ENCODE assay signal across 8 cellular contexts in the genomic region with DNA sequence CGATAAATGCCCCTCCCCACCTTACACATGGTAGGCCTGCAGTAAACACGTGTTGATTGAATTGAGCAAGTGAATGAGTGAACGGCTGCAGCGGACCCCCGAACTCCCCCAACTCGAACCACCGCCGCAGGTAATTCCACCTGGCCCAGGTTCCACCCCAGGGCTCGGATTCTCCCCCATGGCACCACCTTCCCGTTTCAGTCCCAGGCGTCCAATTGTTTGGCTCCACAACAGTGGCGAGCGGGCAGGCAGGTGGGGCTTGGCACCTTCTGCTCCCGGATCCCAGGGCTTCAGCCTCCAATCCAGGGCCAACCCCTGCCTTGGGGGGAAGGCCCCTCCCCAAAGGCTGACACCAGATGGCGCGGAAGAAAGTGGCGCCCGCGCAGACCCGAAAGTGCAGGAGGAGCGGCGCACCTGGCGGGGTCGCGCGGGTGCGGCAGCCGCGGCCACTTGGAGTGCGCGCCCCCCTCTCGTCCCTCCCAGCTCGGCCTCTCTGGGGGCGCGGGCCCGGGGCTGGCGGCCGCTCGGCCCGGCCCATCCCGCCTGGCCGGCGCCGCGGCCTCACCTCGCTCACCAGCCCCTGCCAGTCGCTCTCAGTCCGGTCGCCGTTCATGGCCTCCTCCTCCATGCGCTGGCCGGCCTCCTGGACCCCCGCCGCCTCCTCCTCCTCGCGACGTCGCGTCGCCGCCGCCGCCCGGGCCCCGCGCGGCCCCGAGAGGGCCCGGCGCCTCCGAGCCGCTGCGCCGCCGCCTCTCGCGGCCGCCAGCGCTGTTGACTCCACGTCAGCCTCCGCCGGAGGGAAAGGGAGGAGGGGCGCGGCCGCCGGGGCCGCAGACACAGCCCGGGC. TPM values are rescaled to one million over a fixed set of nuclear protein-coding genes. Genes with fewer than 3 reads are reported as not detected.
DNase-seq lines count a peak whose midpoint lies in the region; ATAC-seq and TF ChIP-seq lines count a peak whose summit lies in the region.

A gene (minus strand): TSS at position 791 of the 847 bp plus-strand sequence. CDS start 178 bp downstream, at position 613.

- H3K27ac ChIP-seq in 22Rv1: peak within 1 kb of the TSS; percentile 83

- peak; percentile 93 for DNase-seq in NCI-H2196 treated with DMSO at 0.1 percent for 48 hours (lab: John Stamatoyannopoulos, UW; ENCODE audit: unreplicated experiment)
- DNase-seq in amygdala (lab: John Stamatoyannopoulos, UW): peak in 42 of 56 donors; percentile 10 to 65 (median 38)
- peak; percentile 79 for DNase-seq in left cardiac atrium
- DNase-seq in omental fat pad (ENCODE audit: low spot score): peak; percentile 25

- TF ChIP-seq CTCF in 22Rv1 (IDR thresholded peaks at IDR 0.05) (peak; percentile 24), omental fat pad (IDR thresholded peaks at IDR 0.05) (no peak)

- ATAC-seq in GM18502 (IDR thresholded peaks at IDR 0.05; ENCODE audit: poor library complexity, unreplicated experiment) (peak; percentile 53), left cardiac atrium (peak; percentile 87 to 94), omental fat pad (ENCODE audit: low FRiP score) (peak; percentile 94), HG03565 (IDR thresholded peaks at IDR 0.05; ENCODE audit: unreplicated experiment) (no peak), GM21529 (IDR thresholded peaks at IDR 0.05; ENCODE audit: unreplicated experiment) (no peak)

- intact Hi-C loops in left cardiac atrium (cut with DNase I): no loop called here

RNA-seq across cellular contexts. Expression of the gene that starts here (rescaled TPM):
- total RNA-seq in left cardiac atrium (10 to 100 TPM; 14.9 to 19.5 TPM), omental fat pad (10 to 100 TPM; 11.5 to 22.4 (median 14.4) TPM)

Comparison
In these comparisons a context has a peak if more than half of its experiments do, and no peak if none do; other contexts are left out.
1. ATAC-seq: peak in GM18502 (single experiment), left cardiac atrium (2 of 2) and omental fat pad (single experiment); none in HG03565 (single experiment) and GM21529 (single experiment).
2. DNase-seq: peak in every context shown above with its lines; median percentile 93 in NCI-H2196 treated with DMSO at 0.1 percent for 48 hours; 79 in left cardiac atrium; 38 in amygdala; 25 in omental fat pad.